In genomic region chr6:15483060-15483459, GRCh38 we compare ENCODE assay signal across 17 cellular contexts.
"Had no signal": no experiment of that assay in that cellular context is flagged by ENCODE, and none has a peak within 500 bp of the region (broad histone marks: within the 10 kb centered on the region; RNA-seq: fewer than 3 reads in every experiment).

No MANE protein-coding gene starts in this region.

- H3K27ac Mint-ChIP-seq: activated naive CD8-positive, alpha-beta T cell treated with anti-CD3 and anti-CD28 coated beads, Interleukin-2, amount 10 ng/mL, durations not matched to agents 7 days and 5 days; neural progenitor cell; stimulated activated naive CD8-positive, alpha-beta T cell treated with anti-CD3 and anti-CD28 coated beads, Interleukin-15, Interleukin-2, amounts not matched to agents 100 ng/mL and 50 ng/mL, for 24 hours had no signal

- DNase-seq: activated CD4-positive, CD25-positive, alpha-beta regulatory T cell; activated effector memory CD4-positive, alpha-beta T cell treated with anti-CD3 and anti-CD28 coated beads, Interleukin-2, amount 50 U/mL, for 16 hours; activated naive CD8-positive, alpha-beta T cell treated with anti-CD3 and anti-CD28 coated beads, Interleukin-2, amount 10 ng/mL, durations not matched to agents 7 days and 5 days; activated T-cell treated with anti-CD3 and anti-CD28 coated beads, Interleukin-2, amount 50 U/mL, for 1 hour; aorta; kidney glomerular epithelial cell; ovary; stimulated activated CD4-positive, alpha-beta T cell treated with anti-CD3 and anti-CD28 coated beads, Interleukin-4, amount 100 ng/mL, for 1 hour; stimulated activated CD8-positive, alpha-beta memory T cell treated with anti-CD3 and anti-CD28 coated beads, Interleukin-4, amount 100 ng/mL, for 48 hours; T-helper 2 cell; testis; upper lobe of right lung had no signal

- H3K4me3 Mint-ChIP-seq: activated naive CD8-positive, alpha-beta T cell treated with anti-CD3 and anti-CD28 coated beads, Interleukin-2, amount 10 ng/mL, durations not matched to agents 7 days and 5 days; neural progenitor cell; stimulated activated naive CD8-positive, alpha-beta T cell treated with anti-CD3 and anti-CD28 coated beads, Interleukin-15, Interleukin-2, amounts not matched to agents 100 ng/mL and 50 ng/mL, for 24 hours had no signal

- H3K9me3 ChIP-seq: breast epithelium, ovary, testis, upper lobe of right lung had no signal

- FAIRE-seq: TTC549 had no signal

- H3K4me3 ChIP-seq: breast epithelium, hepatocyte, neural progenitor cell, ovary, testis, upper lobe of right lung had no signal

- H3K27ac ChIP-seq: breast epithelium, hepatocyte, neural progenitor cell, ovary, testis, upper lobe of right lung had no signal

- H3K4me1 ChIP-seq: breast epithelium, testis had no signal

- ATAC-seq: upper lobe of right lung had no signal

- H3K27me3 Mint-ChIP-seq: activated naive CD8-positive, alpha-beta T cell treated with anti-CD3 and anti-CD28 coated beads, Interleukin-2, amount 10 ng/mL, durations not matched to agents 7 days and 5 days; stimulated activated naive CD8-positive, alpha-beta T cell treated with anti-CD3 and anti-CD28 coated beads, Interleukin-15, Interleukin-2, amounts not matched to agents 100 ng/mL and 50 ng/mL, for 24 hours had no signal

- H3K36me3 ChIP-seq: breast epithelium, neural progenitor cell, ovary had no signal

- H3K27me3 ChIP-seq: breast epithelium, hepatocyte, neural progenitor cell, ovary, testis, upper lobe of right lung had no signal

- H3K9me3 Mint-ChIP-seq: activated naive CD8-positive, alpha-beta T cell treated with anti-CD3 and anti-CD28 coated beads, Interleukin-2, amount 10 ng/mL, durations not matched to agents 7 days and 5 days; neural progenitor cell; stimulated activated naive CD8-positive, alpha-beta T cell treated with anti-CD3 and anti-CD28 coated beads, Interleukin-15, Interleukin-2, amounts not matched to agents 100 ng/mL and 50 ng/mL, for 24 hours had no signal
